Comparison of ENCODE assay signal across 11 cellular contexts in genomic region chr6:157228421-157229218, GRCh38.
DNase-seq lines count a peak whose midpoint lies in the region; ATAC-seq and TF ChIP-seq lines count a peak whose summit lies in the region.
"Had no signal": no experiment of that assay in that cellular context is flagged by ENCODE, and none has a peak within 500 bp of the region (broad histone marks: within the 10 kb centered on the region; RNA-seq: fewer than 3 reads in every experiment).

No MANE protein-coding gene starts in this region.

- H3K36me3 ChIP-seq in ascending aorta = no peaks in the 10 kb centered on the region
- no peaks in the 10 kb centered on the region for H3K36me3 ChIP-seq in sigmoid colon

- TF ChIP-seq POLR2A in sigmoid colon (IDR thresholded peaks at IDR 0.05) = no peak

- no peak overlapping the region for H3K4me3 Mint-ChIP-seq in activated CD8-positive, alpha-beta T cell treated with anti-CD3 and anti-CD28 coated beads, Interleukin-2, amount 10 ng/mL, durations not matched to agents 7 days and 5 days
- no peak overlapping the region for H3K4me3 Mint-ChIP-seq in activated CD8-positive, alpha-beta T cell treated with anti-CD3 and anti-CD28 coated beads for 36 hours
- H3K4me3 Mint-ChIP-seq: natural killer cell treated with Interleukin-12 subunit alpha and Interleukin-12 subunit beta and Interleukin-15 and Interleukin-18, amount 100 ng/mL, for 72 hours had no signal

- H3K36me3 Mint-ChIP-seq in activated CD8-positive, alpha-beta T cell treated with anti-CD3 and anti-CD28 coated beads, Interleukin-2, amount 10 ng/mL, durations not matched to agents 7 days and 5 days (ENCODE audit: low read depth) = no peaks in the 10 kb centered on the region
- no peaks in the 10 kb centered on the region for H3K36me3 Mint-ChIP-seq in activated CD8-positive, alpha-beta T cell treated with anti-CD3 and anti-CD28 coated beads for 36 hours (ENCODE audit: low read depth)
- H3K36me3 Mint-ChIP-seq: natural killer cell treated with Interleukin-12 subunit alpha and Interleukin-12 subunit beta and Interleukin-15 and Interleukin-18, amount 100 ng/mL, for 72 hours had no signal

- H3K4me3 ChIP-seq in ascending aorta = no peak overlapping the region
- H3K4me3 ChIP-seq in sigmoid colon = no peak overlapping the region

- H3K4me1 Mint-ChIP-seq in activated CD8-positive, alpha-beta T cell treated with anti-CD3 and anti-CD28 coated beads, Interleukin-2, amount 10 ng/mL, durations not matched to agents 7 days and 5 days (ENCODE audit: low read depth) = peaks cover 28% of the 10 kb centered on the region
- H3K4me1 Mint-ChIP-seq in activated CD8-positive, alpha-beta T cell treated with anti-CD3 and anti-CD28 coated beads for 36 hours (ENCODE audit: low read depth) = peaks cover 10% of the 10 kb centered on the region

- peak overlapping the region; percentile 45 for H3K27ac Mint-ChIP-seq in activated CD8-positive, alpha-beta T cell treated with anti-CD3 and anti-CD28 coated beads, Interleukin-2, amount 10 ng/mL, durations not matched to agents 7 days and 5 days
- H3K27ac Mint-ChIP-seq in activated CD8-positive, alpha-beta T cell treated with anti-CD3 and anti-CD28 coated beads for 36 hours = no peak overlapping the region
- H3K27ac Mint-ChIP-seq: activated T-helper 2 cell treated with anti-CD3 and anti-CD28 coated beads, Interferon-gamma antibody, Interleukin-2, Interleukin-4, amounts not matched to agents 10 μg/mL and 5 μg/mL and 100 μg/mL, durations not matched to agents 14 hours and 24 hours and 36 hours; natural killer cell treated with Interleukin-12 subunit alpha and Interleukin-12 subunit beta and Interleukin-15 and Interleukin-18, amount 100 ng/mL, for 72 hours had no signal

- 80 to 87% methylated on average over 25 of the region's 25 CpGs for WGBS in sigmoid colon, 2 donors

- CTCF ChIA-PET in activated CD8-positive, alpha-beta T cell treated with anti-CD3 and anti-CD28 coated beads, Interleukin-2, amount 10 ng/mL, durations not matched to agents 7 days and 5 days (lab: Charles Lee) = no interaction called here
- CTCF ChIA-PET in activated CD8-positive, alpha-beta T cell treated with anti-CD3 and anti-CD28 coated beads for 36 hours (lab: Charles Lee) = no interaction called here

- TF ChIP-seq EP300 in sigmoid colon (IDR thresholded peaks at IDR 0.05) = no peak

- ATAC-seq in activated CD8-positive, alpha-beta T cell treated with anti-CD3 and anti-CD28 coated beads, Interleukin-2, amount 10 ng/mL, durations not matched to agents 7 days and 5 days = no peak
- no peak for ATAC-seq in activated CD8-positive, alpha-beta T cell treated with anti-CD3 and anti-CD28 coated beads for 36 hours
- ATAC-seq in GM21367 (IDR thresholded peaks at IDR 0.05; ENCODE audit: unreplicated experiment) (no peak), GM21529 (IDR thresholded peaks at IDR 0.05; ENCODE audit: unreplicated experiment) (no peak)

- peaks cover 12% of the 10 kb centered on the region for H3K27me3 Mint-ChIP-seq in activated CD8-positive, alpha-beta T cell treated with anti-CD3 and anti-CD28 coated beads, Interleukin-2, amount 10 ng/mL, durations not matched to agents 7 days and 5 days (ENCODE audit: low read depth)
- peaks cover 16% of the 10 kb centered on the region for H3K27me3 Mint-ChIP-seq in activated CD8-positive, alpha-beta T cell treated with anti-CD3 and anti-CD28 coated beads for 36 hours

- POLR2A ChIA-PET in activated CD8-positive, alpha-beta T cell treated with anti-CD3 and anti-CD28 coated beads, Interleukin-2, amount 10 ng/mL, durations not matched to agents 7 days and 5 days (lab: Charles Lee) = no interaction called here
- POLR2A ChIA-PET in activated CD8-positive, alpha-beta T cell treated with anti-CD3 and anti-CD28 coated beads for 36 hours (lab: Charles Lee) = no interaction called here

- H3K9me3 Mint-ChIP-seq in activated CD8-positive, alpha-beta T cell treated with anti-CD3 and anti-CD28 coated beads, Interleukin-2, amount 10 ng/mL, durations not matched to agents 7 days and 5 days (ENCODE audit: insufficient read depth) = no peaks in the 10 kb centered on the region
- H3K9me3 Mint-ChIP-seq in activated CD8-positive, alpha-beta T cell treated with anti-CD3 and anti-CD28 coated beads for 36 hours = no peaks in the 10 kb centered on the region
- H3K9me3 Mint-ChIP-seq: activated T-helper 2 cell treated with anti-CD3 and anti-CD28 coated beads, Interferon-gamma antibody, Interleukin-2, Interleukin-4, amounts not matched to agents 10 μg/mL and 5 μg/mL and 100 μg/mL, durations not matched to agents 14 hours and 24 hours and 36 hours; natural killer cell treated with Interleukin-12 subunit alpha and Interleukin-12 subunit beta and Interleukin-15 and Interleukin-18, amount 100 ng/mL, for 72 hours had no signal

- TF ChIP-seq CTCF in activated CD8-positive, alpha-beta T cell treated with anti-CD3 and anti-CD28 coated beads for 36 hours (IDR thresholded peaks at IDR 0.05) = no peak
- TF ChIP-seq CTCF in ascending aorta (IDR thresholded peaks at IDR 0.05) (no peak), sigmoid colon (IDR thresholded peaks at IDR 0.05) (no peak)

- H3K4me1 ChIP-seq in ascending aorta = peaks cover 10 to 32% of the 10 kb centered on the region in 2 donors
- H3K4me1 ChIP-seq in sigmoid colon = peaks cover 0 to 18% (median 12%) of the 10 kb centered on the region in 4 donors

- intact Hi-C loops in activated CD8-positive, alpha-beta T cell treated with anti-CD3 and anti-CD28 coated beads for 36 hours (cut with micrococcal nuclease) = no loop called here
- intact Hi-C loops in ascending aorta (cut with DNase I) (no loop called here), sigmoid colon (cut with DNase I) (no loop called here)

- peak overlapping the region; percentile 74 to 81 for H3K27ac ChIP-seq in ascending aorta
- H3K27ac ChIP-seq in sigmoid colon = no peak overlapping the region

- H3K27me3 ChIP-seq in ascending aorta (no peaks in the 10 kb centered on the region), sigmoid colon (no peaks in the 10 kb centered on the region)

- no peaks in the 10 kb centered on the region for H3K9me3 ChIP-seq in ascending aorta
- H3K9me3 ChIP-seq in sigmoid colon = no peaks in the 10 kb centered on the region

- no peak for DNase-seq in activated CD8-positive, alpha-beta T cell treated with anti-CD3 and anti-CD28 coated beads, Interleukin-2, amount 10 ng/mL, durations not matched to agents 7 days and 5 days
- no peak for DNase-seq in activated CD8-positive, alpha-beta T cell treated with anti-CD3 and anti-CD28 coated beads for 36 hours
- DNase-seq in NCI-H1930 (lab: John Stamatoyannopoulos, UW) (peak; percentile 70 to 72), ascending aorta (ENCODE audit: low spot score in 2 of 2) (peak in 1 of 2 donors; percentile 63), sigmoid colon (peak; percentile 52), CD1c-positive myeloid dendritic cell (ENCODE audit: extremely low spot score) (no peak)
- DNase-seq: hippocampal formation had no signal

Comparison
In these comparisons a context has a peak if more than half of its experiments do, and no peak if none do; other contexts are left out.
1. DNase-seq: peak in NCI-H1930 (2 of 2) and sigmoid colon (single experiment); none in activated CD8-positive, alpha-beta T cell treated with anti-CD3 and anti-CD28 coated beads, Interleukin-2, amount 10 ng/mL, durations not matched to agents 7 days and 5 days (single experiment), activated CD8-positive, alpha-beta T cell treated with anti-CD3 and anti-CD28 coated beads for 36 hours (single experiment) and CD1c-positive myeloid dendritic cell (single experiment).
2. H3K27ac ChIP-seq: peak in ascending aorta (2 of 2); none in sigmoid colon (0 of 4).